Comparison of ENCODE assay signal across 1 cellular context in the genomic region with DNA sequence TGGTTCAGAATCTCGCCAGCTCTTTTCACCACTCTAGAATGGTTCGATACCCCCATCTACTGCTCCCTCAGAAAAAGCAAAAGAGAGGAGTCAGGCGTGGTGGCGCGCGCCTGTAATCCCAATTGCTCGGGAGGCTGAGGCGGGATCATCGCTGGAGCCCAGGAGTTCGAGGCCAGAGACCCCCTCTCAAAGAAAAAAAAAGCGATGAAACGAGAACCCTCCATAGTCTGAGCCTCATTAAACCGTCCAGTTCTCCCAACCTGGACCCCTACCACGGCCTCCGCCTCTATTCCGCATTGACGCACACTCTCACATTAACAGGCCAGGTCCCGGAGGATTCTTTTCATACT.
TF ChIP-seq lines count a peak whose summit lies in the region.

No MANE protein-coding gene starts in this region.

TF ChIP-seq in GM23338, 12 proteins besides CTCF, POLR2A, EP300 and RAD21 (continued from another document):
- TF ChIP-seq ZNF114 (CRISPR knock-in tag; IDR thresholded peaks at IDR 0.05): no peak
- TF ChIP-seq, protein P1, sequence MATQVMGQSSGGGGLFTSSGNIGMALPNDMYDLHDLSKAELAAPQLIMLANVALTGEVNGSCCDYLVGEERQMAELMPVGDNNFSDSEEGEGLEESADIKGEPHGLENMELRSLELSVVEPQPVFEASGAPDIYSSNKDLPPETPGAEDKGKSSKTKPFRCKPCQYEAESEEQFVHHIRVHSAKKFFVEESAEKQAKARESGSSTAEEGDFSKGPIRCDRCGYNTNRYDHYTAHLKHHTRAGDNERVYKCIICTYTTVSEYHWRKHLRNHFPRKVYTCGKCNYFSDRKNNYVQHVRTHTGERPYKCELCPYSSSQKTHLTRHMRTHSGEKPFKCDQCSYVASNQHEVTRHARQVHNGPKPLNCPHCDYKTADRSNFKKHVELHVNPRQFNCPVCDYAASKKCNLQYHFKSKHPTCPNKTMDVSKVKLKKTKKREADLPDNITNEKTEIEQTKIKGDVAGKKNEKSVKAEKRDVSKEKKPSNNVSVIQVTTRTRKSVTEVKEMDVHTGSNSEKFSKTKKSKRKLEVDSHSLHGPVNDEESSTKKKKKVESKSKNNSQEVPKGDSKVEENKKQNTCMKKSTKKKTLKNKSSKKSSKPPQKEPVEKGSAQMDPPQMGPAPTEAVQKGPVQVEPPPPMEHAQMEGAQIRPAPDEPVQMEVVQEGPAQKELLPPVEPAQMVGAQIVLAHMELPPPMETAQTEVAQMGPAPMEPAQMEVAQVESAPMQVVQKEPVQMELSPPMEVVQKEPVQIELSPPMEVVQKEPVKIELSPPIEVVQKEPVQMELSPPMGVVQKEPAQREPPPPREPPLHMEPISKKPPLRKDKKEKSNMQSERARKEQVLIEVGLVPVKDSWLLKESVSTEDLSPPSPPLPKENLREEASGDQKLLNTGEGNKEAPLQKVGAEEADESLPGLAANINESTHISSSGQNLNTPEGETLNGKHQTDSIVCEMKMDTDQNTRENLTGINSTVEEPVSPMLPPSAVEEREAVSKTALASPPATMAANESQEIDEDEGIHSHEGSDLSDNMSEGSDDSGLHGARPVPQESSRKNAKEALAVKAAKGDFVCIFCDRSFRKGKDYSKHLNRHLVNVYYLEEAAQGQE (IDR thresholded peaks at IDR 0.05; ENCODE audit: unreplicated experiment): no peak
